1 cellular context compared by ENCODE assay signal in the genomic region with DNA sequence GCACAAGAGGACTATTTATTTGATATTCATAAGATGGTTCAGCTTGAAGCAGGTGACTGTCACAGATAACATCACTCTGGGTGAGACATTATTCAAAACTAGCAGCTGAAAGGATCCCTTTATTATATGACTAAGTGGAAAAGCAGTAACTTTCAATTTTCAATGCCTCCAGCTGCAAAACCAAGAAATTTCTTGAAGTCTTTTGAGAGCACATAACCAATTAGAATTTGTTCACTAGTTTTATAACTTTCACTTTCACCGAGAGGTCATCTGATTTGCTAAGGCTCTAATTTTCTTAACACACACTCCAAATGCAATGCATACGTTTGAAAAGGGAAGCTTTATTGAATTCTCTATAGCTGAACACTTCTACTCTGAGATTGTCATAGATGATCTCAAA.
TF ChIP-seq lines count a peak whose summit lies in the region.

No MANE protein-coding gene starts in this region.

TF ChIP-seq in K562, 482 proteins besides CTCF, POLR2A, EP300 and RAD21:
- TF ChIP-seq, protein P1, sequence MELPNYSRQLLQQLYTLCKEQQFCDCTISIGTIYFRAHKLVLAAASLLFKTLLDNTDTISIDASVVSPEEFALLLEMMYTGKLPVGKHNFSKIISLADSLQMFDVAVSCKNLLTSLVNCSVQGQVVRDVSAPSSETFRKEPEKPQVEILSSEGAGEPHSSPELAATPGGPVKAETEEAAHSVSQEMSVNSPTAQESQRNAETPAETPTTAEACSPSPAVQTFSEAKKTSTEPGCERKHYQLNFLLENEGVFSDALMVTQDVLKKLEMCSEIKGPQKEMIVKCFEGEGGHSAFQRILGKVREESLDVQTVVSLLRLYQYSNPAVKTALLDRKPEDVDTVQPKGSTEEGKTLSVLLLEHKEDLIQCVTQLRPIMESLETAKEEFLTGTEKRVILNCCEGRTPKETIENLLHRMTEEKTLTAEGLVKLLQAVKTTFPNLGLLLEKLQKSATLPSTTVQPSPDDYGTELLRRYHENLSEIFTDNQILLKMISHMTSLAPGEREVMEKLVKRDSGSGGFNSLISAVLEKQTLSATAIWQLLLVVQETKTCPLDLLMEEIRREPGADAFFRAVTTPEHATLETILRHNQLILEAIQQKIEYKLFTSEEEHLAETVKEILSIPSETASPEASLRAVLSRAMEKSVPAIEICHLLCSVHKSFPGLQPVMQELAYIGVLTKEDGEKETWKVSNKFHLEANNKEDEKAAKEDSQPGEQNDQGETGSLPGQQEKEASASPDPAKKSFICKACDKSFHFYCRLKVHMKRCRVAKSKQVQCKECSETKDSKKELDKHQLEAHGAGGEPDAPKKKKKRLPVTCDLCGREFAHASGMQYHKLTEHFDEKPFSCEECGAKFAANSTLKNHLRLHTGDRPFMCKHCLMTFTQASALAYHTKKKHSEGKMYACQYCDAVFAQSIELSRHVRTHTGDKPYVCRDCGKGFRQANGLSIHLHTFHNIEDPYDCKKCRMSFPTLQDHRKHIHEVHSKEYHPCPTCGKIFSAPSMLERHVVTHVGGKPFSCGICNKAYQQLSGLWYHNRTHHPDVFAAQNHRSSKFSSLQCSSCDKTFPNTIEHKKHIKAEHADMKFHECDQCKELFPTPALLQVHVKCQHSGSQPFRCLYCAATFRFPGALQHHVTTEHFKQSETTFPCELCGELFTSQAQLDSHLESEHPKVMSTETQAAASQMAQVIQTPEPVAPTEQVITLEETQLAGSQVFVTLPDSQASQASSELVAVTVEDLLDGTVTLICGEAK (IDR thresholded peaks at IDR 0.05): peak; percentile 55; the same call in 1 of the 2 replicates
- TF ChIP-seq, protein P1 (CRISPR knock-in tag; IDR thresholded peaks at IDR 0.05): no peak
- TF ChIP-seq, protein P2, sequence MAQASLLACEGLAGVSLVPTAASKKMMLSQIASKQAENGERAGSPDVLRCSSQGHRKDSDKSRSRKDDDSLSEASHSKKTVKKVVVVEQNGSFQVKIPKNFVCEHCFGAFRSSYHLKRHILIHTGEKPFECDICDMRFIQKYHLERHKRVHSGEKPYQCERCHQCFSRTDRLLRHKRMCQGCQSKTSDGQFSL (CRISPR knock-in tag; IDR thresholded peaks at IDR 0.05): no peak
- TF ChIP-seq, protein P2 (tag; IDR thresholded peaks at IDR 0.05): no peak
- no peak for TF ChIP-seq ZNF324 (CRISPR knock-in tag; IDR thresholded peaks at IDR 0.05)
- TF ChIP-seq CEBPB (tag; IDR thresholded peaks at IDR 0.05): no peak
- TF ChIP-seq, protein P3, sequence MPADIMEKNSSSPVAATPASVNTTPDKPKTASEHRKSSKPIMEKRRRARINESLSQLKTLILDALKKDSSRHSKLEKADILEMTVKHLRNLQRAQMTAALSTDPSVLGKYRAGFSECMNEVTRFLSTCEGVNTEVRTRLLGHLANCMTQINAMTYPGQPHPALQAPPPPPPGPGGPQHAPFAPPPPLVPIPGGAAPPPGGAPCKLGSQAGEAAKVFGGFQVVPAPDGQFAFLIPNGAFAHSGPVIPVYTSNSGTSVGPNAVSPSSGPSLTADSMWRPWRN (IDR thresholded peaks at IDR 0.05; ENCODE audit: low read depth): no peak
